In the genomic region with DNA sequence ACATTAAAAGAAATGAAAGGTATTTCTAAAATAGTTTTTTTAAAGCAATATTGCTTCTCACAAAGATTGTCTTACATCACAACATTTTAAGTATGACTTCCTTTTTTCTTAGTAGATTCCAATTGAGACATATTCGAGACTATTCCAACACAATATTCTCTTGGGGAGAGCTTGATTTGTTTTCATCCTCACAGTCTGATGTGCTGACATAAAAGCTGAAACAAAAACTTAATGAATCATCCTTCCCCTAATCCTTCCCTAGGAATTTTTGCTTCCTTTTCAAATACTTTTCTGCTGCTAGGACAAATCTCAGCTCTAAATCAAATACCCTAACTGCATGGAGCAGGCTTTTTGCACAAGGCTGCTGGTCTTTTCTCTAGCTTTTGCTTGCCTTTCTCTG, we compare ENCODE assay signal across 15 cellular contexts.
A peak's percentile ranks its signal among the peaks of the same experiment; 100 is the strongest.
DNase-seq lines count a peak whose midpoint lies in the region; ATAC-seq and TF ChIP-seq lines count a peak whose summit lies in the region.
"Had no signal": no experiment of that assay in that cellular context is flagged by ENCODE, and none has a peak within 500 bp of the region (broad histone marks: within the 10 kb centered on the region; RNA-seq: fewer than 3 reads in every experiment).

No MANE protein-coding gene starts in this region.

- no peaks in the 10 kb centered on the region for H3K9me3 ChIP-seq in vagina

- no peak for TF ChIP-seq CTCF in cardiac fibroblast (IDR thresholded peaks at IDR 0.05; ENCODE audit: low read depth, low read length)
- no peak for TF ChIP-seq CTCF in vagina (IDR thresholded peaks at IDR 0.05)

- H3K4me3 ChIP-seq in cardiac fibroblast (replicated peaks in 1 of 2; ENCODE audit: low read depth in 2 of 2, low read length in 2 of 2) (no peak overlapping the region), vagina (no peak overlapping the region)
- H3K4me3 ChIP-seq: coronary artery had no signal

- no peaks in the 10 kb centered on the region for H3K27me3 ChIP-seq in vagina

- no peak for ATAC-seq in esophagus mucosa
- ATAC-seq in GM18870 (IDR thresholded peaks at IDR 0.05; ENCODE audit: unreplicated experiment), result no peak
- ATAC-seq: activated CD8-positive, alpha-beta T cell treated with anti-CD3 and anti-CD28 coated beads, Interleukin-2, amount 10 ng/mL, durations not matched to agents 7 days and 5 days had no signal

- peaks cover 9% of the 10 kb centered on the region for H3K4me1 ChIP-seq in vagina

- no peak for TF ChIP-seq POLR2A in vagina (IDR thresholded peaks at IDR 0.05)

- no peaks in the 10 kb centered on the region for H3K36me3 ChIP-seq in vagina

- intact Hi-C loops in vagina (cut with DNase I), result no loop called here

- DNase-seq in AG08395 (ENCODE audit: low spot score) (peak; percentile 46), HS-27A (ENCODE audit: low read depth) (peak; percentile 43), cardiac fibroblast (ENCODE audit: low read depth in 2 of 2) (peak; percentile 84), kidney glomerular epithelial cell (lab: John Stamatoyannopoulos, UW) (peak; percentile 15), DMS79 (lab: John Stamatoyannopoulos, UW) (no peak), vagina (ENCODE audit: extremely low spot score in 2 of 2) (no peak)
- DNase-seq: activated CD8-positive, alpha-beta T cell treated with anti-CD3 and anti-CD28 coated beads, Interleukin-2, amount 10 ng/mL, durations not matched to agents 7 days and 5 days; activated naive CD4-positive, alpha-beta T cell treated with anti-CD3 and anti-CD28 coated beads, Interleukin-2, amount 10 ng/mL, durations not matched to agents 7 days and 5 days; CD4-positive, CD25-positive, alpha-beta regulatory T cell; Karpas-422; nucleus accumbens; stimulated activated naive CD4-positive, alpha-beta T cell had no signal

- H3K27ac ChIP-seq in vagina, result no peak overlapping the region

Comparison
In these comparisons a context has a peak if more than half of its experiments do, and no peak if none do; other contexts are left out.
1. DNase-seq: peak in AG08395 (single experiment), HS-27A (single experiment), cardiac fibroblast (2 of 2) and kidney glomerular epithelial cell (single experiment); none in DMS79 (single experiment) and vagina (0 of 2).